In genomic region chr17:77110006-77110374, GRCh38 we compare ENCODE assay signal across 9 cellular contexts. TPM values are rescaled to one million over a fixed set of nuclear protein-coding genes. Genes with fewer than 3 reads are reported as not detected.
A peak's percentile ranks its signal among the peaks of the same experiment; 100 is the strongest.
DNase-seq lines count a peak whose midpoint lies in the region; ATAC-seq and TF ChIP-seq lines count a peak whose summit lies in the region.
"Had no signal": no experiment of that assay in that cellular context is flagged by ENCODE, and none has a peak within 500 bp of the region (broad histone marks: within the 10 kb centered on the region; RNA-seq: fewer than 3 reads in every experiment).

No MANE protein-coding gene starts in this region.

- H3K27me3 Mint-ChIP-seq in activated CD4-positive, alpha-beta T cell treated with anti-CD3 and anti-CD28 coated beads, Interleukin-2, amount 10 ng/mL, durations not matched to agents 24 days and 14 days: no peaks in the 10 kb centered on the region

- H3K4me3 ChIP-seq in adipocyte (ENCODE audit: low read length) (peak overlapping the region; percentile 34), tibial nerve (no peak overlapping the region)
- H3K4me3 ChIP-seq: pancreas had no signal

- H3K4me1 ChIP-seq in adipocyte (ENCODE audit: control insufficient read depth, insufficient read depth, low read length) (peaks cover 19% of the 10 kb centered on the region), tibial nerve (peaks cover 0 to 39% (median 27%) of the 10 kb centered on the region in 4 donors)

- H3K27ac ChIP-seq in tibial nerve: peak overlapping the region; percentile 73 to 94 (median 84)

- H3K4me1 Mint-ChIP-seq in activated CD4-positive, alpha-beta T cell treated with anti-CD3 and anti-CD28 coated beads, Interleukin-2, amount 10 ng/mL, durations not matched to agents 24 days and 14 days: peaks cover 21% of the 10 kb centered on the region

- H3K36me3 ChIP-seq in adipocyte (ENCODE audit: control insufficient read depth, insufficient read depth, low read length, severe bottlenecking) (no peaks in the 10 kb centered on the region), tibial nerve (no peaks in the 10 kb centered on the region)
- H3K36me3 ChIP-seq: pancreas had no signal

- DNase-seq in activated CD4-positive, alpha-beta T cell treated with anti-CD3 and anti-CD28 coated beads, Interleukin-2, amount 10 ng/mL, durations not matched to agents 24 days and 14 days: peak; percentile 68
- DNase-seq in activated CD4-positive, alpha-beta T cell treated with anti-CD3 and anti-CD28 coated beads for 4 hours: no peak
- DNase-seq in adipocyte (ENCODE audit: low read depth) (peak; percentile 36), left lobe of liver (ENCODE audit: low spot score) (no peak), tibial nerve (ENCODE audit: low spot score in 2 of 2) (no peak), ureter (ENCODE audit: low spot score) (no peak), T1000 (lab: John Stamatoyannopoulos, UW) (no peak)

- 6 to 7% methylated on average over 4 of the region's 4 CpGs for WGBS in tibial nerve, 2 donors

- H3K27me3 ChIP-seq in adipocyte (replicated peaks; ENCODE audit: control insufficient read depth, insufficient read depth, low read length) (no peaks in the 10 kb centered on the region), tibial nerve (no peaks in the 10 kb centered on the region)
- H3K27me3 ChIP-seq: pancreas had no signal

- ATAC-seq in left lobe of liver (peak; percentile 69), HG03460 (IDR thresholded peaks at IDR 0.05; ENCODE audit: unreplicated experiment) (no peak)

- TF ChIP-seq CTCF in tibial nerve (IDR thresholded peaks at IDR 0.05): no peak

- H3K9ac ChIP-seq in adipocyte (ENCODE audit: low read length): peak overlapping the region; percentile 24

- H3K36me3 Mint-ChIP-seq in activated CD4-positive, alpha-beta T cell treated with anti-CD3 and anti-CD28 coated beads, Interleukin-2, amount 10 ng/mL, durations not matched to agents 24 days and 14 days (ENCODE audit: low read depth): peaks cover 8% of the 10 kb centered on the region

- H3K27ac Mint-ChIP-seq in activated CD4-positive, alpha-beta T cell treated with anti-CD3 and anti-CD28 coated beads, Interleukin-2, amount 10 ng/mL, durations not matched to agents 24 days and 14 days: peak overlapping the region; percentile 42

- TF ChIP-seq POLR2A in tibial nerve (IDR thresholded peaks at IDR 0.05): no peak

- TF ChIP-seq EP300 in tibial nerve (IDR thresholded peaks at IDR 0.05): peak; percentile 95 to 99

- no peaks in the 10 kb centered on the region for H3K9me3 Mint-ChIP-seq in activated CD4-positive, alpha-beta T cell treated with anti-CD3 and anti-CD28 coated beads, Interleukin-2, amount 10 ng/mL, durations not matched to agents 24 days and 14 days

- H3K9me3 ChIP-seq in adipocyte (ENCODE audit: control insufficient read depth, low read length) (no peaks in the 10 kb centered on the region), tibial nerve (no peaks in the 10 kb centered on the region)
- H3K9me3 ChIP-seq: pancreas had no signal

- intact Hi-C loops in activated CD4-positive, alpha-beta T cell treated with anti-CD3 and anti-CD28 coated beads, Interleukin-2, amount 10 ng/mL, durations not matched to agents 24 days and 14 days (cut with micrococcal nuclease): no loop called here

- peak overlapping the region; percentile 48 for H3K4me3 Mint-ChIP-seq in activated CD4-positive, alpha-beta T cell treated with anti-CD3 and anti-CD28 coated beads, Interleukin-2, amount 10 ng/mL, durations not matched to agents 24 days and 14 days

RNA-seq across cellular contexts. Expression of gene SEC14L1, which starts 30.8 kb away (rescaled TPM):
- 71.4 and 73.1 TPM in 2 replicates for total RNA-seq in activated CD4-positive, alpha-beta T cell treated with anti-CD3 and anti-CD28 coated beads, Interleukin-2, amount 10 ng/mL, durations not matched to agents 24 days and 14 days
- total RNA-seq in left lobe of liver: 20.1 TPM
- total RNA-seq in tibial nerve: 100 to 1,000 TPM in 2 of 4 donors, 10 to 100 TPM in 2; 51.1 to 113 (median 81.7) TPM
- 66.7 TPM for total RNA-seq in ureter

Comparison
In these comparisons a context has a peak if more than half of its experiments do, and no peak if none do; other contexts are left out.
1. DNase-seq: peak in activated CD4-positive, alpha-beta T cell treated with anti-CD3 and anti-CD28 coated beads, Interleukin-2, amount 10 ng/mL, durations not matched to agents 24 days and 14 days (single experiment) and adipocyte (single experiment); none in activated CD4-positive, alpha-beta T cell treated with anti-CD3 and anti-CD28 coated beads for 4 hours (0 of 2), left lobe of liver (single experiment), tibial nerve (0 of 2), ureter (single experiment) and T1000 (single experiment).